ENCODE assay signal across 9 cellular contexts in genomic region chr3:15241341-15241740, GRCh38. TPM values are rescaled to one million over a fixed set of nuclear protein-coding genes. Genes with fewer than 3 reads are reported as not detected.
A peak's percentile ranks its signal among the peaks of the same experiment; 100 is the strongest.
DNase-seq lines count a peak whose midpoint lies in the region; ATAC-seq and TF ChIP-seq lines count a peak whose summit lies in the region.
"Had no signal": no experiment of that assay in that cellular context is flagged by ENCODE, and none has a peak within 500 bp of the region (broad histone marks: within the 10 kb centered on the region; RNA-seq: fewer than 3 reads in every experiment).

No MANE protein-coding gene starts in this region.

- H3K27me3 ChIP-seq in DOHH2 (ENCODE audit: control insufficient read depth, low read length) (no peaks in the 10 kb centered on the region), left ventricle myocardium inferior (ENCODE audit: low read depth) (no peaks in the 10 kb centered on the region), neuronal stem cell (ENCODE audit: control insufficient read depth in 3 of 3, insufficient read depth in 3 of 3, low read depth in 1 of 3, low read length in 3 of 3) (no peaks in the 10 kb centered on the region)
- H3K27me3 ChIP-seq: thyroid gland had no signal

- H3F3A ChIP-seq in DOHH2 (ENCODE audit: control insufficient read depth, insufficient read depth): peaks cover 17% of the 10 kb centered on the region

- WGBS in neuronal stem cell (ENCODE audit: extremely low coverage in 2 of 2, insufficient read length in 2 of 2, insufficient replicate concordance in 1 of 2), 2 donors: no CpG with 5 or more reads among the region's 1 CpG

- no peaks in the 10 kb centered on the region for H3K9me3 Mint-ChIP-seq in activated CD8-positive, alpha-beta T cell treated with anti-CD3 and anti-CD28 coated beads, Interleukin-2, amount 10 ng/mL, durations not matched to agents 7 days and 5 days (ENCODE audit: insufficient read depth)
- H3K9me3 Mint-ChIP-seq in stimulated activated naive B cell treated with anti-CD40 and anti-IgM and Interleukin-4, amounts not matched to agents 10 μg/mL and 1 μg/mL and 100 μg/mL, for 72 hours: no peaks in the 10 kb centered on the region

- H3K4me2 ChIP-seq in DOHH2 (ENCODE audit: low read length): no peak overlapping the region
- H3K4me2 ChIP-seq in neuronal stem cell (ENCODE audit: insufficient read depth, low read length, poor library complexity, severe bottlenecking): no peak overlapping the region

- no peak overlapping the region for H3K23ac ChIP-seq in neuronal stem cell (ENCODE audit: low read depth, low read length, poor library complexity)

- H4K8ac ChIP-seq in neuronal stem cell (ENCODE audit: low read depth, low read length): no peak overlapping the region

- H3K36me3 Mint-ChIP-seq in activated CD8-positive, alpha-beta T cell treated with anti-CD3 and anti-CD28 coated beads, Interleukin-2, amount 10 ng/mL, durations not matched to agents 7 days and 5 days (ENCODE audit: low read depth): peaks cover 47% of the 10 kb centered on the region
- peaks cover 9 to 22% of the 10 kb centered on the region in 2 donors for H3K36me3 Mint-ChIP-seq in stimulated activated naive B cell treated with anti-CD40 and anti-IgM and Interleukin-4, amounts not matched to agents 10 μg/mL and 1 μg/mL and 100 μg/mL, for 72 hours

- no peak overlapping the region for H3K9ac ChIP-seq in neuronal stem cell (ENCODE audit: low read depth, low read length, poor library complexity)

- H3K4me3 ChIP-seq in DOHH2 (ENCODE audit: low read length) (no peak overlapping the region), left ventricle myocardium inferior (no peak overlapping the region), neuronal stem cell (ENCODE audit: low read length in 2 of 2) (no peak overlapping the region)
- H3K4me3 ChIP-seq: thyroid gland had no signal

- H2AK5ac ChIP-seq in neuronal stem cell (ENCODE audit: low read depth, low read length): no peak overlapping the region

- no peaks in the 10 kb centered on the region for H3K4me1 ChIP-seq in DOHH2 (ENCODE audit: control insufficient read depth, low read length)
- H3K4me1 ChIP-seq in left ventricle myocardium inferior: peaks cover 5% of the 10 kb centered on the region
- H3K4me1 ChIP-seq in neuronal stem cell (ENCODE audit: control insufficient read depth in 2 of 2, insufficient read depth in 1 of 2, low read depth in 1 of 2, low read length in 2 of 2): no peaks in the 10 kb centered on the region
- H3K4me1 ChIP-seq: thyroid gland had no signal

- POLR2A ChIA-PET in activated CD8-positive, alpha-beta T cell treated with anti-CD3 and anti-CD28 coated beads, Interleukin-2, amount 10 ng/mL, durations not matched to agents 7 days and 5 days (lab: Charles Lee): no interaction called here

- peaks cover 7% of the 10 kb centered on the region for H3K4me1 Mint-ChIP-seq in activated CD8-positive, alpha-beta T cell treated with anti-CD3 and anti-CD28 coated beads, Interleukin-2, amount 10 ng/mL, durations not matched to agents 7 days and 5 days (ENCODE audit: low read depth)
- peaks cover 0 to 1% of the 10 kb centered on the region in 2 donors for H3K4me1 Mint-ChIP-seq in stimulated activated naive B cell treated with anti-CD40 and anti-IgM and Interleukin-4, amounts not matched to agents 10 μg/mL and 1 μg/mL and 100 μg/mL, for 72 hours

- H3K9me2 ChIP-seq in DOHH2 (replicated peaks; ENCODE audit: control insufficient read depth, low read length): no peaks in the 10 kb centered on the region

- intact Hi-C loops in left ventricle myocardium inferior (cut with micrococcal nuclease): no loop called here

- no peak overlapping the region for H2BK12ac ChIP-seq in neuronal stem cell (ENCODE audit: low read length)

- no peak overlapping the region for H3K27ac Mint-ChIP-seq in activated CD8-positive, alpha-beta T cell treated with anti-CD3 and anti-CD28 coated beads, Interleukin-2, amount 10 ng/mL, durations not matched to agents 7 days and 5 days
- H3K27ac Mint-ChIP-seq in stimulated activated naive B cell treated with anti-CD40 and anti-IgM and Interleukin-4, amounts not matched to agents 10 μg/mL and 1 μg/mL and 100 μg/mL, for 72 hours: no peak overlapping the region

- H2BK15ac ChIP-seq in neuronal stem cell (ENCODE audit: low read length): no peak overlapping the region

- no peak overlapping the region for H3K4ac ChIP-seq in neuronal stem cell (ENCODE audit: low read length)

- no peak overlapping the region for H4K91ac ChIP-seq in neuronal stem cell (ENCODE audit: low read depth, low read length, poor library complexity)

- H3K9me3 ChIP-seq in DOHH2 (ENCODE audit: control insufficient read depth, insufficient read depth, low read length) (no peaks in the 10 kb centered on the region), left ventricle myocardium inferior (replicated peaks) (no peaks in the 10 kb centered on the region), neuronal stem cell (replicated peaks in 1 of 2; ENCODE audit: control insufficient read depth in 2 of 2, insufficient read depth in 1 of 2, low read depth in 1 of 2, low read length in 2 of 2) (no peaks in the 10 kb centered on the region)
- H3K9me3 ChIP-seq: thyroid gland had no signal

- H3K14ac ChIP-seq in neuronal stem cell (ENCODE audit: low read length): no peak overlapping the region

- no peak overlapping the region for H3K27ac ChIP-seq in DOHH2 (ENCODE audit: low read depth, low read length)
- H3K27ac ChIP-seq in left ventricle myocardium inferior (replicated peaks): no peak overlapping the region
- no peak overlapping the region for H3K27ac ChIP-seq in neuronal stem cell (replicated peaks; ENCODE audit: low read length)
- H3K27ac ChIP-seq: thyroid gland had no signal

- peak; percentile 61 for TF ChIP-seq CTCF in DOHH2 (IDR thresholded peaks at IDR 0.05; ENCODE audit: low read depth, low read length, poor library complexity, severe bottlenecking)
- TF ChIP-seq CTCF in left ventricle myocardium inferior (IDR thresholded peaks at IDR 0.05; ENCODE audit: borderline replicate concordance): peak; percentile 31

- in situ Hi-C loops in KBM-7 (cut with MboI; ENCODE audit: low pct_unique_long_range_greater_than_20kb, low sequenced_read_pairs): no loop called here

- H3K4me3 Mint-ChIP-seq in activated CD8-positive, alpha-beta T cell treated with anti-CD3 and anti-CD28 coated beads, Interleukin-2, amount 10 ng/mL, durations not matched to agents 7 days and 5 days: no peak overlapping the region
- H3K4me3 Mint-ChIP-seq in stimulated activated naive B cell treated with anti-CD40 and anti-IgM and Interleukin-4, amounts not matched to agents 10 μg/mL and 1 μg/mL and 100 μg/mL, for 72 hours: no peak overlapping the region

- no peaks in the 10 kb centered on the region for H4K20me1 ChIP-seq in DOHH2 (ENCODE audit: control insufficient read depth, insufficient read depth, low read depth, low read length)

- no peaks in the 10 kb centered on the region for H3K79me2 ChIP-seq in DOHH2 (ENCODE audit: control insufficient read depth, low read length)

- H3K36me3 ChIP-seq in DOHH2 (ENCODE audit: control insufficient read depth, low read length) (peaks cover 83% of the 10 kb centered on the region), left ventricle myocardium inferior (peaks cover 95% of the 10 kb centered on the region), neuronal stem cell (replicated peaks in 1 of 2; ENCODE audit: control insufficient read depth in 2 of 2, insufficient read depth in 2 of 2, low read length in 2 of 2) (peaks cover 18 to 97% of the 10 kb centered on the region in 2 donors)

- H3K27me3 Mint-ChIP-seq in activated CD8-positive, alpha-beta T cell treated with anti-CD3 and anti-CD28 coated beads, Interleukin-2, amount 10 ng/mL, durations not matched to agents 7 days and 5 days (ENCODE audit: low read depth): no peaks in the 10 kb centered on the region
- no peaks in the 10 kb centered on the region for H3K27me3 Mint-ChIP-seq in stimulated activated naive B cell treated with anti-CD40 and anti-IgM and Interleukin-4, amounts not matched to agents 10 μg/mL and 1 μg/mL and 100 μg/mL, for 72 hours

- DNase-seq in KBM-7 (peak; percentile 45), left ventricle myocardium inferior (no peak), NCI-H1092 (lab: John Stamatoyannopoulos, UW) (no peak), neuronal stem cell (ENCODE audit: low spot score) (no peak)
- peak; percentile 57 for DNase-seq in activated CD8-positive, alpha-beta T cell treated with anti-CD3 and anti-CD28 coated beads, Interleukin-2, amount 10 ng/mL, durations not matched to agents 7 days and 5 days
- DNase-seq in stimulated activated naive B cell treated with anti-CD40 and anti-IgM and Interleukin-4, amounts not matched to agents 10 μg/mL and 1 μg/mL and 100 μg/mL, for 72 hours: no peak

- ATAC-seq in activated CD8-positive, alpha-beta T cell treated with anti-CD3 and anti-CD28 coated beads, Interleukin-2, amount 10 ng/mL, durations not matched to agents 7 days and 5 days: peak; percentile 63
- ATAC-seq in stimulated activated naive B cell treated with anti-CD40 and anti-IgM and Interleukin-4, amounts not matched to agents 10 μg/mL and 1 μg/mL and 100 μg/mL, for 72 hours (replicated peaks): peak; percentile 67 to 70
- ATAC-seq in GM18909 (IDR thresholded peaks at IDR 0.05; ENCODE audit: poor library complexity, unreplicated experiment): no peak

- H3K79me1 ChIP-seq in neuronal stem cell (ENCODE audit: low read depth, low read length): no peaks in the 10 kb centered on the region

- no peak overlapping the region for H3K18ac ChIP-seq in neuronal stem cell (ENCODE audit: low read length)

- H2AFZ ChIP-seq in neuronal stem cell (ENCODE audit: low read length): no peak overlapping the region

- no peak overlapping the region for H2BK120ac ChIP-seq in neuronal stem cell (ENCODE audit: low read depth, low read length)

- CTCF ChIA-PET in activated CD8-positive, alpha-beta T cell treated with anti-CD3 and anti-CD28 coated beads, Interleukin-2, amount 10 ng/mL, durations not matched to agents 7 days and 5 days (lab: Charles Lee): interaction anchor here (0.7 to 1.8 kb wide), 8 partner anchors 19 to 317 kb away, joined by 3 to 6 read pairs (median 4); no protein-coding TSS in a partner anchor

- H2BK5ac ChIP-seq in neuronal stem cell (ENCODE audit: low read length): no peak overlapping the region

RNA-seq across cellular contexts. Expression of gene CAPN7, which starts 35.3 kb away (rescaled TPM):
- total RNA-seq in activated CD8-positive, alpha-beta T cell treated with anti-CD3 and anti-CD28 coated beads, Interleukin-2, amount 10 ng/mL, durations not matched to agents 7 days and 5 days: 10 to 100 TPM; 28.3 to 29.5 TPM
- 26.2 TPM for total RNA-seq in left ventricle myocardium inferior
- polyA plus RNA-seq in neuronal stem cell (2013, experiment 1 of 2): 19.2 TPM
- polyA plus RNA-seq in neuronal stem cell (2013, experiment 2 of 2): 19.6 TPM

Comparison
In these comparisons a context has a peak if more than half of its experiments do, and no peak if none do; other contexts are left out.
1. DNase-seq: peak in KBM-7 (single experiment) and activated CD8-positive, alpha-beta T cell treated with anti-CD3 and anti-CD28 coated beads, Interleukin-2, amount 10 ng/mL, durations not matched to agents 7 days and 5 days (single experiment); none in left ventricle myocardium inferior (single experiment), stimulated activated naive B cell treated with anti-CD40 and anti-IgM and Interleukin-4, amounts not matched to agents 10 μg/mL and 1 μg/mL and 100 μg/mL, for 72 hours (single experiment), NCI-H1092 (single experiment) and neuronal stem cell (single experiment).